1 cellular context compared by ENCODE assay signal in the genomic region with DNA sequence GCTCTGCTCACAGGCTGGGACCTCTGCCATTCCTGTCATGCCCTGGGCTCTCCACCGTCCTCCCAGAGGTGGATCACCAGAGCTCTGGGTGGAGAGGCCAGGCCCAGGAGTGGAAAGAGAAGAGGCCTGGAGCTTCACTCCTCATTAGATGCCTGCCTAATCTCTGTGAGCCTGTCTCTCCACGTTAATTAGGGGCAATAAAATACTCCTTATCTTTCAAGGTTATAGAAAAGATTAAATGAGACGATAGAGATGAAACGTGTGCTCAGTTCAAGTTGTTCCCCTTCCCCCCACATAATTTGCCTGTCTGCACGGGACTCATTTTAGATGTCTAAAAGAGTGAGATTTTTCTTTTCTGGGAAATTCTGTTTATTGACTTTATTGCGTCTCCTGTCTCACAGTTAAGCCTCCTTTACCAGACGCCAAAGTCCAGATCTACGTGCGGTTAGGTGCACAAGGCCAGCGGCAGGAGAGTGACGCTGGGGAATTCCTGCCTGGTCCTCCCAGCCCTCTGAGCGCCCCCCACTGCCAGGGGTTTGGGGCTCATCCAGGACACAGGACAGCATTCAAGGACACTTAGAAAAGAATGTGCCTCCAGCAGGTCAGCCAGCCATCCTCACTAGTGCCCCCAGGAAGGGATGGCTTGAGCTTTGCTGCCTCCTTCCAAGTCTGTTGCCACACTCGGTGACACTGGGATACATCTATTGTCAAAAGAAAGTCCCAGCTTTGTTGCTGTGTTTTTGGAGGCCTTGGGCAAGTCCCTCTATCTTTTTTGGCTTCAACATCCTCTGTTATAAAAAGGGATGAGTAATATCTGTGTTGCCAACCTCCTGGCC.
TF ChIP-seq lines count a peak whose summit lies in the region.

No MANE protein-coding gene starts in this region.

TF ChIP-seq in HepG2, 621 proteins besides CTCF, POLR2A, EP300 and RAD21 (continued from another document and continues in another):
- TF ChIP-seq, protein P1, sequence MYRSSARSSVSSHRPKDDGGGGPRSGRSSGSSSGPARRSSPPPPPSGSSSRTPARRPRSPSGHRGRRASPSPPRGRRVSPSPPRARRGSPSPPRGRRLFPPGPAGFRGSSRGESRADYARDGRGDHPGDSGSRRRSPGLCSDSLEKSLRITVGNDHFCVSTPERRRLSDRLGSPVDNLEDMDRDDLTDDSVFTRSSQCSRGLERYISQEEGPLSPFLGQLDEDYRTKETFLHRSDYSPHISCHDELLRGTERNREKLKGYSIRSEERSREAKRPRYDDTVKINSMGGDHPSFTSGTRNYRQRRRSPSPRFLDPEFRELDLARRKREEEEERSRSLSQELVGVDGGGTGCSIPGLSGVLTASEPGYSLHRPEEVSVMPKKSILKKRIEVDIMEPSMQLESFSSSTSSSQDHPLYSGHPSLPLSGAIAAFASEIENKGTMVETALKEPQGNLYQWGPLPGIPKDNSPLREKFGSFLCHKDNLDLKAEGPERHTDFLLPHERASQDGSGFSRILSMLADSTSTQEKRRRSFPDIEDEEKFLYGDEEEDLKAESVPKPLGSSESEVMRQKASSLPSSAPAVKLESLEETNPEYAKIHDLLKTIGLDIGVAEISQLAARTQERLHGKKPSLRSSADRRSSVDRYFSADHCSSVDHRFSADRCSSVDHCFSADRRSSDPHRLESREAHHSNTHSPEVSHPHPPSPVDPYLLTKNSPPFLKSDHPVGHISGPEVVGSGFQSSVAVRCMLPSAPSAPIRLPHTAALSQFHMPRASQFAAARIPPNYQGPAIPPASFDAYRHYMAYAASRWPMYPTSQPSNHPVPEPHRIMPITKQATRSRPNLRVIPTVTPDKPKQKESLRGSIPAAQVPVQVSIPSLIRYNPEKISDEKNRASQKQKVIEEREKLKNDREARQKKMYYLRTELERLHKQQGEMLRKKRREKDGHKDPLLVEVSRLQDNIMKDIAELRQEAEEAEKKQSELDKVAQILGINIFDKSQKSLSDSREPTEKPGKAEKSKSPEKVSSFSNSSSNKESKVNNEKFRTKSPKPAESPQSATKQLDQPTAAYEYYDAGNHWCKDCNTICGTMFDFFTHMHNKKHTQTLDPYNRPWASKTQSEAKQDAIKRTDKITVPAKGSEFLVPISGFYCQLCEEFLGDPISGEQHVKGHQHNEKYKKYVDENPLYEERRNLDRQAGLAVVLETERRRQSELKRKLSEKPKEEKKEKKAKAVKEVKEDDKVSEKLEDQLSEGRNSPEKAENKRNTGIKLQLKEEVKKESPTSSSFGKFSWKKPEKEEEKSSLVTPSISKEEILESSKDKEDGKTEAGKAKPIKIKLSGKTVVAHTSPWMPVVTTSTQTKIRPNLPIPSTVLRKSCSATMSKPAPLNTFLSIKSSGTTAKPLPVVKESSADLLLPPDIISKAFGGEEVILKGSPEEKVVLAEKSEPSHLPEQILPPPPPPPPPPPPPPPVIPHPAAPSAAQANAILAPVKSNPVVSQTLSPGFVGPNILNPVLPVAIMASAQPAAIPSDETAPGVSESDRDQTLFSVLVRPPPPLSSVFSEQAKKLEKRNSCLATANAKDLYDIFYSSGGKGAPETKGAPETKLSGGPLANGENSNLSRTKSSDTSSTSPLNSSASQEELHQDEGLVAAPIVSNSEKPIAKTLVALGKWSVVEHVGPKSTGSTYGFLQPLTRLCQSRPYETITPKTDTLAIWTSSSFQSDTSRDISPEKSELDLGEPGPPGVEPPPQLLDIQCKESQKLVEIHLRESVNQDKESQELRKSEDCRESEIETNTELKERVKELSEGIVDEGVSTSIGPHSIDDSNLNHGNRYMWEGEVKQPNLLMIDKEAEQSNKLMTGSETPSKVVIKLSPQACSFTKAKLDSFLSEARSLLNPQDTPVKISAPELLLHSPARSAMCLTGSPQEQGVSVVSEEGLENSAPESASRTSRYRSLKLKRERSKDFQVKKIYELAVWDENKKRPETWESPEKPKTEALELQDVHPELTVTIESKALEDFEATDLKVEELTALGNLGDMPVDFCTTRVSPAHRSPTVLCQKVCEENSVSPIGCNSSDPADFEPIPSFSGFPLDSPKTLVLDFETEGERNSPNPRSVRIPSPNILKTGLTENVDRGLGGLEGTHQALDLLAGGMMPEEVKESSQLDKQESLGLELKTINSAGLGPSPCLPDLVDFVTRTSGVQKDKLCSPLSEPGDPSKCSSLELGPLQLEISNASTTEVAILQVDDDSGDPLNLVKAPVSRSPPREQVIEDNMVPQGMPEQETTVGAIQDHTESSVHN (CRISPR knock-in tag; IDR thresholded peaks at IDR 0.05) = no peak
- peak; percentile 57; the same call in 1 of the 2 replicates for TF ChIP-seq NCOA2 (CRISPR knock-in tag; IDR thresholded peaks at IDR 0.05)
- TF ChIP-seq ZNF138 (CRISPR knock-in tag; IDR thresholded peaks at IDR 0.05; ENCODE audit: low read depth) = no peak
- TF ChIP-seq ZKSCAN8 (CRISPR knock-in tag; IDR thresholded peaks at IDR 0.05; ENCODE audit: borderline replicate concordance) = no peak
- peak; percentile 35; the same call in 1 of the 2 replicates for TF ChIP-seq BCL6 (CRISPR knock-in tag; IDR thresholded peaks at IDR 0.05)
- TF ChIP-seq ZNF749 (CRISPR knock-in tag; IDR thresholded peaks at IDR 0.05; ENCODE audit: borderline replicate concordance) = no peak
- 0 out of 2 replicates have a peak, but pooled peaks have one; percentile 38 for TF ChIP-seq KDM1A (CRISPR knock-in tag; IDR thresholded peaks at IDR 0.05)
- TF ChIP-seq CCDC6 (CRISPR knock-in tag; IDR thresholded peaks at IDR 0.05) = no peak
- no peak for TF ChIP-seq ZMAT3 (CRISPR knock-in tag; conservative IDR thresholded peaks at IDR 0.05)
- no peak for TF ChIP-seq ELF1 (CRISPR knock-in tag; IDR thresholded peaks at IDR 0.05)
- TF ChIP-seq ZNF530 (CRISPR knock-in tag; IDR thresholded peaks at IDR 0.05; ENCODE audit: low read depth) = no peak
- TF ChIP-seq, protein P2, sequence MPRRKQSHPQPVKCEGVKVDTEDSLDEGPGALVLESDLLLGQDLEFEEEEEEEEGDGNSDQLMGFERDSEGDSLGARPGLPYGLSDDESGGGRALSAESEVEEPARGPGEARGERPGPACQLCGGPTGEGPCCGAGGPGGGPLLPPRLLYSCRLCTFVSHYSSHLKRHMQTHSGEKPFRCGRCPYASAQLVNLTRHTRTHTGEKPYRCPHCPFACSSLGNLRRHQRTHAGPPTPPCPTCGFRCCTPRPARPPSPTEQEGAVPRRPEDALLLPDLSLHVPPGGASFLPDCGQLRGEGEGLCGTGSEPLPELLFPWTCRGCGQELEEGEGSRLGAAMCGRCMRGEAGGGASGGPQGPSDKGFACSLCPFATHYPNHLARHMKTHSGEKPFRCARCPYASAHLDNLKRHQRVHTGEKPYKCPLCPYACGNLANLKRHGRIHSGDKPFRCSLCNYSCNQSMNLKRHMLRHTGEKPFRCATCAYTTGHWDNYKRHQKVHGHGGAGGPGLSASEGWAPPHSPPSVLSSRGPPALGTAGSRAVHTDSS (CRISPR knock-in tag; conservative IDR thresholded peaks at IDR 0.05) = no peak
- TF ChIP-seq ISL2 (CRISPR knock-in tag; IDR thresholded peaks at IDR 0.05) = no peak
- peak; percentile 42; the same call in 1 of the 2 replicates for TF ChIP-seq ZNF614 (CRISPR knock-in tag; IDR thresholded peaks at IDR 0.05; ENCODE audit: borderline replicate concordance)
- TF ChIP-seq, protein P3, sequence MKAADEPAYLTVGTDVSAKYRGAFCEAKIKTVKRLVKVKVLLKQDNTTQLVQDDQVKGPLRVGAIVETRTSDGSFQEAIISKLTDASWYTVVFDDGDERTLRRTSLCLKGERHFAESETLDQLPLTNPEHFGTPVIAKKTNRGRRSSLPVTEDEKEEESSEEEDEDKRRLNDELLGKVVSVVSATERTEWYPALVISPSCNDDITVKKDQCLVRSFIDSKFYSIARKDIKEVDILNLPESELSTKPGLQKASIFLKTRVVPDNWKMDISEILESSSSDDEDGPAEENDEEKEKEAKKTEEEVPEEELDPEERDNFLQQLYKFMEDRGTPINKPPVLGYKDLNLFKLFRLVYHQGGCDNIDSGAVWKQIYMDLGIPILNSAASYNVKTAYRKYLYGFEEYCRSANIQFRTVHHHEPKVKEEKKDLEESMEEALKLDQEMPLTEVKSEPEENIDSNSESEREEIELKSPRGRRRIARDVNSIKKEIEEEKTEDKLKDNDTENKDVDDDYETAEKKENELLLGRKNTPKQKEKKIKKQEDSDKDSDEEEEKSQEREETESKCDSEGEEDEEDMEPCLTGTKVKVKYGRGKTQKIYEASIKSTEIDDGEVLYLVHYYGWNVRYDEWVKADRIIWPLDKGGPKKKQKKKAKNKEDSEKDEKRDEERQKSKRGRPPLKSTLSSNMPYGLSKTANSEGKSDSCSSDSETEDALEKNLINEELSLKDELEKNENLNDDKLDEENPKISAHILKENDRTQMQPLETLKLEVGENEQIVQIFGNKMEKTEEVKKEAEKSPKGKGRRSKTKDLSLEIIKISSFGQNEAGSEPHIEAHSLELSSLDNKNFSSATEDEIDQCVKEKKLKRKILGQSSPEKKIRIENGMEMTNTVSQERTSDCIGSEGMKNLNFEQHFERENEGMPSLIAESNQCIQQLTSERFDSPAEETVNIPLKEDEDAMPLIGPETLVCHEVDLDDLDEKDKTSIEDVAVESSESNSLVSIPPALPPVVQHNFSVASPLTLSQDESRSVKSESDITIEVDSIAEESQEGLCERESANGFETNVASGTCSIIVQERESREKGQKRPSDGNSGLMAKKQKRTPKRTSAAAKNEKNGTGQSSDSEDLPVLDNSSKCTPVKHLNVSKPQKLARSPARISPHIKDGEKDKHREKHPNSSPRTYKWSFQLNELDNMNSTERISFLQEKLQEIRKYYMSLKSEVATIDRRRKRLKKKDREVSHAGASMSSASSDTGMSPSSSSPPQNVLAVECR (CRISPR knock-in tag; IDR thresholded peaks at IDR 0.05; ENCODE audit: borderline replicate concordance) = peak; percentile 36; the same call in 1 of the 2 replicates
- TF ChIP-seq, protein P4, sequence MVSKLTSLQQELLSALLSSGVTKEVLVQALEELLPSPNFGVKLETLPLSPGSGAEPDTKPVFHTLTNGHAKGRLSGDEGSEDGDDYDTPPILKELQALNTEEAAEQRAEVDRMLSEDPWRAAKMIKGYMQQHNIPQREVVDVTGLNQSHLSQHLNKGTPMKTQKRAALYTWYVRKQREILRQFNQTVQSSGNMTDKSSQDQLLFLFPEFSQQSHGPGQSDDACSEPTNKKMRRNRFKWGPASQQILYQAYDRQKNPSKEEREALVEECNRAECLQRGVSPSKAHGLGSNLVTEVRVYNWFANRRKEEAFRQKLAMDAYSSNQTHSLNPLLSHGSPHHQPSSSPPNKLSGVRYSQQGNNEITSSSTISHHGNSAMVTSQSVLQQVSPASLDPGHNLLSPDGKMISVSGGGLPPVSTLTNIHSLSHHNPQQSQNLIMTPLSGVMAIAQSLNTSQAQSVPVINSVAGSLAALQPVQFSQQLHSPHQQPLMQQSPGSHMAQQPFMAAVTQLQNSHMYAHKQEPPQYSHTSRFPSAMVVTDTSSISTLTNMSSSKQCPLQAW (CRISPR knock-in tag; IDR thresholded peaks at IDR 0.05) = no peak
- TF ChIP-seq, protein P5, sequence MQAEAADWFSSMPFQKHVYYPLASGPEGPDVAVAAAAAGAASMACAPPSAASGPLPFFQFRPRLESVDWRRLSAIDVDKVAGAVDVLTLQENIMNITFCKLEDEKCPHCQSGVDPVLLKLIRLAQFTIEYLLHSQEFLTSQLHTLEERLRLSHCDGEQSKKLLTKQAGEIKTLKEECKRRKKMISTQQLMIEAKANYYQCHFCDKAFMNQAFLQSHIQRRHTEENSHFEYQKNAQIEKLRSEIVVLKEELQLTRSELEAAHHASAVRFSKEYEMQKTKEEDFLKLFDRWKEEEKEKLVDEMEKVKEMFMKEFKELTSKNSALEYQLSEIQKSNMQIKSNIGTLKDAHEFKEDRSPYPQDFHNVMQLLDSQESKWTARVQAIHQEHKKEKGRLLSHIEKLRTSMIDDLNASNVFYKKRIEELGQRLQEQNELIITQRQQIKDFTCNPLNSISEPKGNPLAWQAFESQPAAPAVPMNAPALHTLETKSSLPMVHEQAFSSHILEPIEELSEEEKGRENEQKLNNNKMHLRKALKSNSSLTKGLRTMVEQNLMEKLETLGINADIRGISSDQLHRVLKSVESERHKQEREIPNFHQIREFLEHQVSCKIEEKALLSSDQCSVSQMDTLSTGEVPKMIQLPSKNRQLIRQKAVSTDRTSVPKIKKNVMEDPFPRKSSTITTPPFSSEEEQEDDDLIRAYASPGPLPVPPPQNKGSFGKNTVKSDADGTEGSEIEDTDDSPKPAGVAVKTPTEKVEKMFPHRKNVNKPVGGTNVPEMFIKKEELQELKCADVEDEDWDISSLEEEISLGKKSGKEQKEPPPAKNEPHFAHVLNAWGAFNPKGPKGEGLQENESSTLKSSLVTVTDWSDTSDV (CRISPR knock-in tag; IDR thresholded peaks at IDR 0.05) = no peak
- TF ChIP-seq SMYD3 (CRISPR knock-in tag; IDR thresholded peaks at IDR 0.05) = no peak
- no peak for TF ChIP-seq ZNF720 (CRISPR knock-in tag; IDR thresholded peaks at IDR 0.05)
- TF ChIP-seq IKZF4 (CRISPR knock-in tag; IDR thresholded peaks at IDR 0.05; ENCODE audit: borderline replicate concordance, low read depth, not compliant biosample characterization) = no peak
- TF ChIP-seq IRF2 (CRISPR knock-in tag; IDR thresholded peaks at IDR 0.05) = 0 out of 2 replicates have a peak, but pooled peaks have one; percentile 47
- no peak for TF ChIP-seq MTF1 (CRISPR knock-in tag; IDR thresholded peaks at IDR 0.05)
- TF ChIP-seq, protein P6, sequence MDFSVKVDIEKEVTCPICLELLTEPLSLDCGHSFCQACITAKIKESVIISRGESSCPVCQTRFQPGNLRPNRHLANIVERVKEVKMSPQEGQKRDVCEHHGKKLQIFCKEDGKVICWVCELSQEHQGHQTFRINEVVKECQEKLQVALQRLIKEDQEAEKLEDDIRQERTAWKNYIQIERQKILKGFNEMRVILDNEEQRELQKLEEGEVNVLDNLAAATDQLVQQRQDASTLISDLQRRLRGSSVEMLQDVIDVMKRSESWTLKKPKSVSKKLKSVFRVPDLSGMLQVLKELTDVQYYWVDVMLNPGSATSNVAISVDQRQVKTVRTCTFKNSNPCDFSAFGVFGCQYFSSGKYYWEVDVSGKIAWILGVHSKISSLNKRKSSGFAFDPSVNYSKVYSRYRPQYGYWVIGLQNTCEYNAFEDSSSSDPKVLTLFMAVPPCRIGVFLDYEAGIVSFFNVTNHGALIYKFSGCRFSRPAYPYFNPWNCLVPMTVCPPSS (IDR thresholded peaks at IDR 0.05) = no peak
- no peak for TF ChIP-seq ZBTB21 (CRISPR knock-in tag; IDR thresholded peaks at IDR 0.05)
- no peak for TF ChIP-seq ERF (CRISPR knock-in tag; IDR thresholded peaks at IDR 0.05)
- TF ChIP-seq ZNF775 (CRISPR knock-in tag; IDR thresholded peaks at IDR 0.05; ENCODE audit: borderline replicate concordance) = no peak
- no peak for TF ChIP-seq HES4 (CRISPR knock-in tag; IDR thresholded peaks at IDR 0.05; ENCODE audit: borderline replicate concordance)
- 0 out of 2 replicates have a peak, but pooled peaks have one; percentile 42 for TF ChIP-seq ZNF205 (CRISPR knock-in tag; IDR thresholded peaks at IDR 0.05)
- TF ChIP-seq ZNF34 (CRISPR knock-in tag; IDR thresholded peaks at IDR 0.05; ENCODE audit: borderline replicate concordance) = no peak
- TF ChIP-seq ZNF878 (CRISPR knock-in tag; IDR thresholded peaks at IDR 0.05) = no peak
- TF ChIP-seq SAP130 (CRISPR knock-in tag; IDR thresholded peaks at IDR 0.05; ENCODE audit: low read depth) = peak; percentile 64
- TF ChIP-seq MAF1 (CRISPR knock-in tag; IDR thresholded peaks at IDR 0.05; ENCODE audit: borderline replicate concordance) = no peak
